In the genomic region with DNA sequence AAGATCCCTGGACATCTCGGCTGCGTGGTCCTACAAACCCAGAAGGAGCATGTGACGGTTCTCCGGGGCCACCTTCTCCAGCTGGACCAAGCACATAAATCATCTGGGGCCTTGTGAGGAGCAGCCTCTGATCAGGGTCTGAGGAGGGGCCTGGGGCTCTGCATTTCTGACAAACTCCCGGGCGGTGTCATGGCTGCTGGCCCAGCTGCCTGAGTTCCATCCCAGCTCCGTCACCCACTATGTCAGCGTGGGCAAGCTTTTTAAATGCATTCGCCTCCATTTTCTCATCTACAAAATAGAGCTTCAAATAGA, we compare ENCODE assay signal across 32 cellular contexts.
DNase-seq lines count a peak whose midpoint lies in the region; ATAC-seq, FAIRE-seq and TF ChIP-seq lines count a peak whose summit lies in the region.
"Had no signal": no experiment of that assay in that cellular context is flagged by ENCODE, and none has a peak within 500 bp of the region (broad histone marks: within the 10 kb centered on the region; RNA-seq: fewer than 3 reads in every experiment).

No MANE protein-coding gene starts in this region.

- H3K9me3 ChIP-seq in RWPE2 (ENCODE audit: severe bottlenecking) (no peaks in the 10 kb centered on the region), kidney (ENCODE audit: control insufficient read depth in 1 of 2, low read length in 2 of 2) (no peaks in the 10 kb centered on the region), esophagus squamous epithelium (no peaks in the 10 kb centered on the region)
- H3K9me3 ChIP-seq: SK-N-SH, transverse colon had no signal

- peaks cover 13% of the 10 kb centered on the region for H3K4me1 Mint-ChIP-seq in activated CD8-positive, alpha-beta memory T cell treated with anti-CD3 and anti-CD28 coated beads, Interleukin-2, amount 10 ng/mL, durations not matched to agents 7 days and 5 days
- H3K4me1 Mint-ChIP-seq: central memory CD8-positive, alpha-beta T cell had no signal

- no peak for TF ChIP-seq POLR2A in esophagus squamous epithelium (IDR thresholded peaks at IDR 0.05)

- peak; percentile 31 for DNase-seq in activated CD8-positive, alpha-beta memory T cell treated with anti-CD3 and anti-CD28 coated beads, Interleukin-2, amount 10 ng/mL, durations not matched to agents 7 days and 5 days
- no peak for DNase-seq in activated CD8-positive, alpha-beta memory T cell treated with anti-CD3 and anti-CD28 coated beads, Interleukin-2, amount 50 U/mL, for 4 hours
- DNase-seq in RWPE2 (ENCODE audit: low spot score) (peak; percentile 57), kidney (peak; percentile 48), retina (peak; percentile 6), esophagus squamous epithelium (lab: John Stamatoyannopoulos, UW) (no peak), cerebellar cortex (ENCODE audit: low spot score) (no peak)
- DNase-seq: activated CD8-positive, alpha-beta memory T cell treated with anti-CD3 and anti-CD28 coated beads, Interleukin-2, amount 50 U/mL, for 48 hours; activated naive CD4-positive, alpha-beta T cell; anterior cingulate cortex; CD8-positive, alpha-beta memory T cell; effector CD8-positive, alpha-beta T cell; GDM1; HCEC 1CT; IMR-90; naive B cell; NCI-H1105 treated with DMSO at 0.1 percent for 48 hours; NCI-H2081 treated with DMSO at 0.1 percent for 48 hours; NCI-H446 treated with DMSO at 0.1 percent for 48 hours; stimulated activated CD4-positive, alpha-beta T cell treated with anti-CD3 and anti-CD28 coated beads, Interleukin-2, amount 100 ng/mL, for 48 hours; stimulated activated naive CD4-positive, alpha-beta T cell; transverse colon had no signal

- no peaks in the 10 kb centered on the region for H3K27me3 ChIP-seq in RWPE2 (ENCODE audit: insufficient read depth, poor library complexity, severe bottlenecking)
- no peaks in the 10 kb centered on the region for H3K27me3 ChIP-seq in esophagus squamous epithelium
- H3K27me3 ChIP-seq: transverse colon had no signal

- H3K27ac ChIP-seq in RWPE2 (ENCODE audit: poor library complexity, severe bottlenecking) (no peak overlapping the region), kidney (ENCODE audit: low read depth in 2 of 2, low read length in 2 of 2) (no peak overlapping the region), esophagus squamous epithelium (no peak overlapping the region)
- H3K27ac ChIP-seq: 22Rv1, transverse colon, VCaP had no signal

- 97 to 100% methylated on average over 7 of the region's 9 CpGs for WGBS in esophagus squamous epithelium, 2 donors

- TF ChIP-seq CTCF in RWPE2 (IDR thresholded peaks at IDR 0.05; ENCODE audit: poor library complexity, severe bottlenecking): no peak
- no peak for TF ChIP-seq CTCF in kidney (IDR thresholded peaks at IDR 0.05; ENCODE audit: borderline replicate concordance, extremely low read depth, insufficient read depth)
- TF ChIP-seq CTCF in esophagus squamous epithelium (IDR thresholded peaks at IDR 0.05): no peak

- H3K36me3 Mint-ChIP-seq in activated CD8-positive, alpha-beta memory T cell treated with anti-CD3 and anti-CD28 coated beads, Interleukin-2, amount 10 ng/mL, durations not matched to agents 7 days and 5 days: no peaks in the 10 kb centered on the region
- H3K36me3 Mint-ChIP-seq: CD8-positive, alpha-beta memory T cell; memory B cell; naive B cell had no signal

- H3K36me3 ChIP-seq in RWPE2 (ENCODE audit: low read depth) (no peaks in the 10 kb centered on the region), kidney (ENCODE audit: control insufficient read depth in 1 of 2, insufficient read depth in 2 of 2, low read length in 2 of 2) (no peaks in the 10 kb centered on the region), esophagus squamous epithelium (no peaks in the 10 kb centered on the region)
- H3K36me3 ChIP-seq: transverse colon had no signal

- H3K4me3 Mint-ChIP-seq in activated CD8-positive, alpha-beta memory T cell treated with anti-CD3 and anti-CD28 coated beads, Interleukin-2, amount 10 ng/mL, durations not matched to agents 7 days and 5 days: no peak overlapping the region
- H3K4me3 Mint-ChIP-seq: central memory CD8-positive, alpha-beta T cell; memory B cell; naive B cell had no signal

- no peak overlapping the region for H3K9ac ChIP-seq in kidney (ENCODE audit: low read length in 2 of 2)
- H3K9ac ChIP-seq: SK-N-SH had no signal

- FAIRE-seq in kidney (lab: Jason Lieb, UNC): no peak
- FAIRE-seq: frontal cortex, keratinocyte, RCC 7860 had no signal

- CTCF ChIA-PET in activated CD8-positive, alpha-beta memory T cell treated with anti-CD3 and anti-CD28 coated beads, Interleukin-2, amount 10 ng/mL, durations not matched to agents 7 days and 5 days (lab: Charles Lee): interaction anchor here (1.2 kb wide), 1 partner anchor 23 kb away, joined by 3 read pairs; no protein-coding TSS in a partner anchor

- intact Hi-C loops in kidney (cut with DNase I): no loop called here
- intact Hi-C loops in esophagus squamous epithelium (cut with DNase I): no loop called here

- no peaks in the 10 kb centered on the region for H3K9me3 Mint-ChIP-seq in activated CD8-positive, alpha-beta memory T cell treated with anti-CD3 and anti-CD28 coated beads, Interleukin-2, amount 10 ng/mL, durations not matched to agents 7 days and 5 days (ENCODE audit: low read depth)
- H3K9me3 Mint-ChIP-seq: CD8-positive, alpha-beta memory T cell; central memory CD8-positive, alpha-beta T cell; memory B cell; naive B cell had no signal

- H3K4me3 ChIP-seq in RWPE2 (ENCODE audit: severe bottlenecking) (no peak overlapping the region), kidney (ENCODE audit: low read length in 2 of 2) (no peak overlapping the region), esophagus squamous epithelium (no peak overlapping the region)
- H3K4me3 ChIP-seq: smooth muscle cell, transverse colon had no signal

- no peak overlapping the region for H3K27ac Mint-ChIP-seq in activated CD8-positive, alpha-beta memory T cell treated with anti-CD3 and anti-CD28 coated beads, Interleukin-2, amount 10 ng/mL, durations not matched to agents 7 days and 5 days
- H3K27ac Mint-ChIP-seq: memory B cell had no signal

- no peak for ATAC-seq in activated CD8-positive, alpha-beta memory T cell treated with anti-CD3 and anti-CD28 coated beads, Interleukin-2, amount 10 ng/mL, durations not matched to agents 7 days and 5 days
- ATAC-seq in RWPE2 (ENCODE audit: low read depth) (no peak), GM21381 (IDR thresholded peaks at IDR 0.05; ENCODE audit: unreplicated experiment) (no peak)

- H3K27me3 Mint-ChIP-seq in activated CD8-positive, alpha-beta memory T cell treated with anti-CD3 and anti-CD28 coated beads, Interleukin-2, amount 10 ng/mL, durations not matched to agents 7 days and 5 days: peaks cover 39% of the 10 kb centered on the region
- H3K27me3 Mint-ChIP-seq: memory B cell, naive B cell had no signal

- H3K4me1 ChIP-seq in RWPE2 (ENCODE audit: insufficient read depth, poor library complexity, severe bottlenecking) (peaks cover 18% of the 10 kb centered on the region), kidney (ENCODE audit: control insufficient read depth in 1 of 2, insufficient read depth in 1 of 2, low read depth in 1 of 2, low read length in 2 of 2) (peaks cover 44 to 56% of the 10 kb centered on the region in 2 donors), esophagus squamous epithelium (peaks cover 36 to 89% (median 59%) of the 10 kb centered on the region in 3 donors)

Comparison
In these comparisons a context has a peak if more than half of its experiments do, and no peak if none do; other contexts are left out.
1. DNase-seq: peak in activated CD8-positive, alpha-beta memory T cell treated with anti-CD3 and anti-CD28 coated beads, Interleukin-2, amount 10 ng/mL, durations not matched to agents 7 days and 5 days (single experiment), RWPE2 (single experiment), kidney (single experiment) and retina (single experiment); none in activated CD8-positive, alpha-beta memory T cell treated with anti-CD3 and anti-CD28 coated beads, Interleukin-2, amount 50 U/mL, for 4 hours (single experiment), esophagus squamous epithelium (single experiment) and cerebellar cortex (single experiment).